8 cellular contexts compared by ENCODE assay signal in the genomic region with DNA sequence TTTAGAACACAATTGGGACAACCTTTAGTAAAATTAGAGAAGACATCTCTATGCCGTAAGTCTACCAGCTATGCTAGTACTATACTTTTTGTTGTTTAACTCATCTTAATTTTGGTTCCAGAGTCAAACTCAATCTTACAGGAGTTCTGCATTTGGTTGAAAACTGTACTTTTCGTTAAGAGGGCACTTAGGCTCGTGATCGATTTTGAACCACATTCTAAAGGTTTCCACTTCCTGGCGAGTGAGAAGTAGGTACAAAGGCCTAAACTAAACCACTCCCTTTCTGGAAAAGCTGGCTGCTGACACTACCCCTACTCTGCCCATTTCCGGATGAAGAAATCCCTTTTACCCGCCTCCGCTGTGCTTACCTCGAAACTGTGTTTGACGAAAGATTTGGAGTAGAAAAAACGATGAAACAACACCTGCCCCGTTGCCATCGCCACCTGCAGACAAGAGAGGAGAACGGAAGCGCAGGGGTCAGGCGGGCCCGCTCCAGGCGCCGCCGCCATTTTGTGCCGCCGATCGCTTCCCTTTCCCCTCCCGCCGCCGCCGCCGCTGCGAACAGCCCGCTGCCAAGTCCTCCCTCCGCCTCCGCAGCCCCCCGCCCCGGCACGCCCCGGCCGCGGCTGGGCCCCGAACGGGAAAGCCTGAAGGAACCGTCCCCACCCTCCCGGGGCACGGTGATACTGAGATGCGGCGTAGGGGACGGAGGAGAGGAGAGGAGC. TPM values are rescaled to one million over a fixed set of nuclear protein-coding genes. Genes with fewer than 3 reads are reported as not detected.
DNase-seq lines count a peak whose midpoint lies in the region; ATAC-seq and TF ChIP-seq lines count a peak whose summit lies in the region.

No MANE protein-coding gene starts in this region.

- no TSS peak for BruUV-seq in Caco-2 (replicated peaks; lab: Mats Ljungman, UMichigan)

- no peaks in the 10 kb centered on the region for H3K27me3 Mint-ChIP-seq in Caco-2 (ENCODE audit: insufficient read depth, unreplicated experiment)

- peak; percentile 76 to 84 for DNase-seq in Caco-2
- peak; percentile 48 to 61 for DNase-seq in SJCRH30
- peak; percentile 60 for DNase-seq in activated gamma-delta T cell treated with anti-CD3 and anti-CD28 coated beads, Interleukin-2, amount 50 U/mL, for 16 hours (ENCODE audit: low read depth)
- DNase-seq in glomerular visceral epithelial cell (ENCODE audit: extremely low spot score), result peak; percentile 63
- DNase-seq in ovary, result peak; percentile 52 to 82 (median 67)
- peak in 1 of 2 donors; percentile 45 for DNase-seq in tibial nerve (ENCODE audit: low spot score in 2 of 2)

- H3K27me3 ChIP-seq in Caco-2 (replicated peaks; ENCODE audit: control insufficient read depth, insufficient read depth, low read length) (no peaks in the 10 kb centered on the region), HUES64 (ENCODE audit: insufficient read depth, low read length) (no peaks in the 10 kb centered on the region), SJCRH30 (no peaks in the 10 kb centered on the region), ovary (no peaks in the 10 kb centered on the region), tibial nerve (no peaks in the 10 kb centered on the region)

- TF ChIP-seq CTCF in Caco-2 (IDR thresholded peaks at IDR 0.05; ENCODE audit: insufficient read depth in 1 of 2, low read depth in 1 of 2, low read length in 1 of 2, severe bottlenecking in 1 of 2, unreplicated experiment in 1 of 2), result no peak
- no peak for TF ChIP-seq CTCF in ovary (IDR thresholded peaks at IDR 0.05)
- no peak for TF ChIP-seq CTCF in tibial nerve (IDR thresholded peaks at IDR 0.05)

- H3K27ac ChIP-seq in HUES64 (ENCODE audit: low read depth, low read length) (peak overlapping the region; percentile 99), SJCRH30 (peak overlapping the region; percentile 99), ovary (peak overlapping the region; percentile 99), tibial nerve (peak overlapping the region; percentile 97 to 100 (median 99))

- peaks cover 19% of the 10 kb centered on the region for H3K4me1 Mint-ChIP-seq in Caco-2 (ENCODE audit: low read depth, unreplicated experiment)

- H3K27ac Mint-ChIP-seq in Caco-2 (ENCODE audit: unreplicated experiment), result peak overlapping the region; percentile 96

- POLR2A ChIA-PET in Caco-2 (lab: Charles Lee), result interaction anchor here (1.9 to 3.6 kb wide), 3 partner anchors 16 to 604 kb away, joined by 8 to 153 read pairs (median 12); partner anchors contain the start of gene SSR3

- peak; percentile 47 for ATAC-seq in GM21390 (IDR thresholded peaks at IDR 0.05; ENCODE audit: unreplicated experiment)

- H3K4me1 ChIP-seq in Caco-2 (peaks cover 46% of the 10 kb centered on the region), HUES64 (ENCODE audit: insufficient read depth, low read length) (peaks cover 46% of the 10 kb centered on the region), SJCRH30 (peaks cover 9% of the 10 kb centered on the region; the same call in 1 of the 2 replicates), ovary (ENCODE audit: insufficient read depth) (peaks cover 3% of the 10 kb centered on the region), tibial nerve (peaks cover 0 to 59% (median 51%) of the 10 kb centered on the region in 4 donors)

- H3K9me3 Mint-ChIP-seq in Caco-2 (ENCODE audit: unreplicated experiment), result no peaks in the 10 kb centered on the region

- H3K36me3 Mint-ChIP-seq in Caco-2 (ENCODE audit: insufficient read depth, unreplicated experiment), result peaks cover 70% of the 10 kb centered on the region

- peak overlapping the region; percentile 92 for H3K4me3 Mint-ChIP-seq in Caco-2 (ENCODE audit: unreplicated experiment)

- no peaks in the 10 kb centered on the region for H3K9me3 ChIP-seq in Caco-2
- no peaks in the 10 kb centered on the region for H3K9me3 ChIP-seq in HUES64 (ENCODE audit: insufficient read depth, low read depth, low read length)
- H3K9me3 ChIP-seq in SJCRH30 (replicated peaks), result no peaks in the 10 kb centered on the region
- no peaks in the 10 kb centered on the region for H3K9me3 ChIP-seq in ovary
- no peaks in the 10 kb centered on the region for H3K9me3 ChIP-seq in tibial nerve

- H3K4me3 ChIP-seq in Caco-2 (ENCODE audit: low read depth, low read length), result peak overlapping the region; percentile 98
- peak overlapping the region; percentile 97 for H3K4me3 ChIP-seq in HUES64 (ENCODE audit: low read length)
- H3K4me3 ChIP-seq in SJCRH30, result peak overlapping the region; percentile 75
- H3K4me3 ChIP-seq in ovary, result peak overlapping the region; percentile 99
- peak overlapping the region; percentile 66 to 99 (median 82) for H3K4me3 ChIP-seq in tibial nerve

- CTCF ChIA-PET in Caco-2 (lab: Charles Lee), result interaction anchor here (2.2 kb wide), 1 partner anchor 16 kb away, joined by 12 read pairs; no protein-coding TSS in a partner anchor

- TF ChIP-seq POLR2A in ovary (IDR thresholded peaks at IDR 0.05) (no peak), tibial nerve (IDR thresholded peaks at IDR 0.05) (no peak)

- no peak for TF ChIP-seq EP300 in ovary (IDR thresholded peaks at IDR 0.05)
- no peak for TF ChIP-seq EP300 in tibial nerve (IDR thresholded peaks at IDR 0.05)

- peaks cover 8% of the 10 kb centered on the region for H3K36me3 ChIP-seq in Caco-2 (ENCODE audit: control insufficient read depth, insufficient read depth, low read length)
- H3K36me3 ChIP-seq in HUES64 (ENCODE audit: insufficient read depth, low read length), result peaks cover 50% of the 10 kb centered on the region
- H3K36me3 ChIP-seq in SJCRH30, result peaks cover 50% of the 10 kb centered on the region
- H3K36me3 ChIP-seq in ovary, result no peaks in the 10 kb centered on the region
- peaks cover 0 to 29% (median 0%) of the 10 kb centered on the region in 3 donors for H3K36me3 ChIP-seq in tibial nerve

- WGBS in HUES64, result 2% methylated on average over 44 of the region's 46 CpGs
- WGBS in ovary, 3 donors, result 0 to 1% (median 1%) methylated on average over 44 to 46 of the region's 46 CpGs
- WGBS in tibial nerve, 2 donors, result 1% methylated on average over 34 to 42 of the region's 46 CpGs

- H3K9ac ChIP-seq in HUES64 (ENCODE audit: low read depth, low read length), result peak overlapping the region; percentile 99

- intact Hi-C loops in Caco-2 (cut with micrococcal nuclease; ENCODE audit: unreplicated experiment), result no loop called here
- intact Hi-C loops in ovary (cut with DNase I), result no loop called here

RNA-seq across cellular contexts. Expression of gene CCNL1, which starts 0.7 kb away (rescaled TPM):
- total RNA-seq in Caco-2 (2022), result 108 and 114 TPM in 2 replicates
- 43.2 TPM for polyA plus RNA-seq in HUES64 (2013, experiment 1 of 2)
- polyA plus RNA-seq in HUES64 (2013, experiment 2 of 2), result 42.7 TPM
- total RNA-seq in SJCRH30 (2014; rRNA removed; shearing (Covaris generic)), result 91.2 and 112 TPM in 2 replicates
- total RNA-seq in ovary, result 100 to 1,000 TPM in 4 of 7 donors, 10 to 100 TPM in 3; 86.8 to 514 (median 115) TPM
- polyA plus RNA-seq in ovary, result 10 to 100 TPM; 67.6 to 78.7 TPM
- total RNA-seq in tibial nerve, result 100 to 1,000 TPM; 176 to 239 (median 239) TPM
